Comparison of ENCODE assay signal across 8 cellular contexts in the genomic region with DNA sequence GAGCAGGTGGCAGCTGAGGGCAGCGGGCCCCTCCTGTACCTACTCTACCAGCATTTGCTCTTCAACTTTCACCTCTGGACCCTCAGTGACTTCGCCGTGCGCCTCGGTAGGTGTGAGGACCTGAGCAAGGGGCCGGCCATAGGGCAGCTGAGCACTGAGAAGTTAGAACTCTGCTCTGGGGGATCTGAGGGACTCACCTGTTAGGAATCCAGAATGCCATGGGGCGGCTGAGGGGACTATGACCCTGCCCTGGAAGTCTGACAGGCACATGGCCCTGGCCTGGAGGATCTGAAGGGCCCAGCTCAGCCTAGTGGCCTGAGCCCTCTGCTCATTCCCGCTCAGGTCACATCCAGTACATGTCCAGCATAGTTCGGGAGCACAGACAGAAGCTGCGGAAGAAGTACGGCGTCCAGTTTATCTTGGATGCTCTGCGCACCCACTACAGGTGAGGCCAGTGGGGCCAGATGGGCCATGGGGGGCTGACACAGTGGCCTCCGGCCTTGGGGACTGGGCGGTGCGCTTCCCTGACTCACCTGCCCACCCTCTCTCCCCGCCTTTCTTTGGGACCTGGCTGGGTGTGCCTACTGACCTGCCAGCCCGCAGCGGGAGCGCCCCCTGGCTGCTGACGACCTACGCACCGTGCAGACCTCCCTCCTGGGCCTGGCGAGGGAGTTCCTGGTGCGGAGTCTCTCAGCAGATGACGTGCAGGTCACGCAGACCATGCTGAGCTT. TPM values are rescaled to one million over a fixed set of nuclear protein-coding genes. Genes with fewer than 3 reads are reported as not detected.
DNase-seq lines count a peak whose midpoint lies in the region; ATAC-seq and TF ChIP-seq lines count a peak whose summit lies in the region.

No MANE protein-coding gene starts in this region.

- H3K36me3 Mint-ChIP-seq in chondrocyte (ENCODE audit: low read depth): peaks cover 1% of the 10 kb centered on the region

- no peaks in the 10 kb centered on the region for H3K4me1 Mint-ChIP-seq in chondrocyte (ENCODE audit: low read depth)

- DNase-seq in CMK (ENCODE audit: low read depth) (peak; percentile 54), KBM-7 (peak; percentile 73), chondrocyte (ENCODE audit: low spot score) (peak; percentile 87), medulla oblongata (ENCODE audit: extremely low spot score) (peak; percentile 36), OCI-M2 (lab: John Stamatoyannopoulos, UW; ENCODE audit: unreplicated experiment) (no peak)
- peak; percentile 58 to 61 for DNase-seq in activated CD4-positive, alpha-beta T cell treated with anti-CD3 and anti-CD28 coated beads for 24 hours (ENCODE audit: low read depth in 2 of 2)
- peak; percentile 85 for DNase-seq in stimulated activated CD8-positive, alpha-beta memory T cell treated with anti-CD3 and anti-CD28 coated beads, Interleukin-4, amount 100 ng/mL, for 48 hours

- no peak overlapping the region for H3K27ac Mint-ChIP-seq in chondrocyte (ENCODE audit: unreplicated experiment)

- in situ Hi-C loops in KBM-7 (cut with MboI; ENCODE audit: low pct_unique_long_range_greater_than_20kb, low sequenced_read_pairs): no loop called here

- H3K9me3 Mint-ChIP-seq in chondrocyte (ENCODE audit: low read depth): no peaks in the 10 kb centered on the region

- ATAC-seq in HG02588 (IDR thresholded peaks at IDR 0.05; ENCODE audit: unreplicated experiment): no peak

- peak; percentile 84 for TF ChIP-seq CTCF in chondrocyte (IDR thresholded peaks at IDR 0.05)

- no peaks in the 10 kb centered on the region for H3K27me3 Mint-ChIP-seq in chondrocyte (ENCODE audit: low read depth)

- no peak overlapping the region for H3K4me3 Mint-ChIP-seq in chondrocyte (ENCODE audit: unreplicated experiment)

RNA-seq across cellular contexts. Expression of gene NBEAL2, which starts 18.8 kb away (rescaled TPM):
- total RNA-seq in chondrocyte: 15.9 to 18.1 TPM (median 16.5 TPM) in 3 replicates

RNA-seq across cellular contexts. Expression of gene CCDC12, which starts 21.7 kb away (rescaled TPM):
- total RNA-seq in chondrocyte: 21.8 to 23.3 TPM (median 22.3 TPM) in 3 replicates
